Comparison of ENCODE assay signal across 11 cellular contexts in genomic region chr3:146163584-146163983, GRCh38. TPM values are rescaled to one million over a fixed set of nuclear protein-coding genes. Genes with fewer than 3 reads are reported as not detected.
DNase-seq lines count a peak whose midpoint lies in the region; TF ChIP-seq lines count a peak whose summit lies in the region.
"Had no signal": no experiment of that assay in that cellular context is flagged by ENCODE, and none has a peak within 500 bp of the region (broad histone marks: within the 10 kb centered on the region; RNA-seq: fewer than 3 reads in every experiment).

No MANE protein-coding gene starts in this region.

- H3K27me3 ChIP-seq in brain microvascular endothelial cell (replicated peaks) (no peaks in the 10 kb centered on the region), liver (ENCODE audit: control insufficient read depth in 4 of 4, insufficient read depth in 4 of 4, low read length in 3 of 4) (no peaks in the 10 kb centered on the region), mesendoderm (ENCODE audit: insufficient read depth, low read length, poor library complexity) (no peaks in the 10 kb centered on the region)
- H3K27me3 ChIP-seq: BLaER1 treated with 17β-estradiol and CSF1 and Interleukin-3, amounts not matched to agents 10 nM and 100 nM had no signal

- H3K23ac ChIP-seq in mesendoderm (ENCODE audit: low read length) = no peak overlapping the region

- TF ChIP-seq CTCF in brain microvascular endothelial cell (IDR thresholded peaks at IDR 0.05; ENCODE audit: low read depth, low read length, missing control alignments) (no peak), liver (IDR thresholded peaks at IDR 0.05; ENCODE audit: low read depth, low read length, missing input control) (peak; percentile 68)

- H4K8ac ChIP-seq in mesendoderm (ENCODE audit: low read depth, low read length) = no peak overlapping the region

- 54% methylated on average over 2 of the region's 2 CpGs for WGBS in liver
- WGBS in mesendoderm (ENCODE audit: extremely low coverage, insufficient coverage, low lambda C conversion rate) = no CpG with 5 or more reads among the region's 2 CpGs

- H2AK5ac ChIP-seq in mesendoderm (ENCODE audit: low read length) = no peak overlapping the region

- H4K5ac ChIP-seq in mesendoderm (ENCODE audit: low read length) = no peak overlapping the region

- H2BK15ac ChIP-seq in mesendoderm (replicated peaks; ENCODE audit: low read depth) = no peak overlapping the region

- H3K9me3 ChIP-seq in liver (ENCODE audit: control insufficient read depth in 4 of 4, low read length in 3 of 4) = no peaks in the 10 kb centered on the region
- H3K9me3 ChIP-seq: heart right ventricle had no signal

- no peaks in the 10 kb centered on the region for H3K79me1 ChIP-seq in mesendoderm (ENCODE audit: low read length)

- H3K4me3 ChIP-seq in brain microvascular endothelial cell (ENCODE audit: low read depth, low read length) = no peak overlapping the region
- no peak overlapping the region for H3K4me3 ChIP-seq in liver (ENCODE audit: low read depth in 1 of 3, low read length in 3 of 3)
- H3K4me3 ChIP-seq in mesendoderm (ENCODE audit: low read length) = no peak overlapping the region
- H3K4me3 ChIP-seq: BLaER1 treated with 17β-estradiol and CSF1 and Interleukin-3, amounts not matched to agents 10 nM and 100 nM; heart right ventricle had no signal

- peaks cover 7% of the 10 kb centered on the region for H3K79me2 ChIP-seq in mesendoderm (ENCODE audit: control insufficient read depth, insufficient read depth, low read length)

- no peak overlapping the region for H2BK120ac ChIP-seq in mesendoderm (ENCODE audit: low read depth, low read length)

- H3K4me2 ChIP-seq in mesendoderm (ENCODE audit: low read length) = no peak overlapping the region
- H3K4me2 ChIP-seq: BLaER1 treated with 17β-estradiol and CSF1 and Interleukin-3, amounts not matched to agents 10 nM and 100 nM had no signal

- DNase-seq in 8988T (peak; percentile 27), HT1080 (ENCODE audit: low read depth) (peak; percentile 91), brain microvascular endothelial cell (peak; percentile 66), SK-N-DZ (ENCODE audit: low spot score) (no peak), mesendoderm (no peak)
- DNase-seq in activated effector memory CD4-positive, alpha-beta T cell treated with anti-CD3 and anti-CD28 coated beads, Interleukin-2, amount 50 U/mL, for 16 hours = no peak
- DNase-seq in stimulated activated CD4-positive, alpha-beta T cell treated with anti-CD3 and anti-CD28 coated beads, Interleukin-12 subunit alpha, Interleukin-12 subunit beta, amount 100 ng/mL, for 4 hours = no peak
- DNase-seq: heart right ventricle, nucleus accumbens had no signal

- H2BK5ac ChIP-seq in mesendoderm (ENCODE audit: low read length) = no peak overlapping the region

- H3K9ac ChIP-seq in liver (ENCODE audit: low read depth in 1 of 2, low read length in 2 of 2) = no peak overlapping the region
- no peak overlapping the region for H3K9ac ChIP-seq in mesendoderm (ENCODE audit: low read length)
- H3K9ac ChIP-seq: BLaER1 treated with 17β-estradiol and CSF1 and Interleukin-3, amounts not matched to agents 10 nM and 100 nM had no signal

- H3K4ac ChIP-seq in mesendoderm (ENCODE audit: low read depth, low read length) = no peak overlapping the region

- H3K56ac ChIP-seq in mesendoderm (ENCODE audit: low read length) = no peak overlapping the region

- TF ChIP-seq RAD21 in liver (IDR thresholded peaks at IDR 0.05) = peak; percentile 47 to 65

- H3K27ac ChIP-seq in brain microvascular endothelial cell = peak overlapping the region; percentile 91
- peak overlapping the region; percentile 75 to 97 for H3K27ac ChIP-seq in liver (ENCODE audit: low read depth in 1 of 2, low read length in 2 of 2)
- H3K27ac ChIP-seq in mesendoderm (ENCODE audit: low read depth, low read length) = no peak overlapping the region
- H3K27ac ChIP-seq: BLaER1 treated with 17β-estradiol and CSF1 and Interleukin-3, amounts not matched to agents 10 nM and 100 nM had no signal

- no peak overlapping the region for H3K18ac ChIP-seq in mesendoderm (ENCODE audit: low read length)

- H3K4me1 ChIP-seq in liver (ENCODE audit: control insufficient read depth in 4 of 4, insufficient read depth in 4 of 4, low read length in 3 of 4) (peaks cover 3 to 54% (median 13%) of the 10 kb centered on the region in 4 donors), mesendoderm (ENCODE audit: control insufficient read depth, low read depth, low read length) (peaks cover 2% of the 10 kb centered on the region)
- H3K4me1 ChIP-seq: BLaER1 treated with 17β-estradiol and CSF1 and Interleukin-3, amounts not matched to agents 10 nM and 100 nM had no signal

- H3K36me3 ChIP-seq in brain microvascular endothelial cell (replicated peaks) (no peaks in the 10 kb centered on the region), liver (ENCODE audit: control insufficient read depth in 4 of 4, insufficient read depth in 3 of 4, low read depth in 1 of 4, low read length in 3 of 4) (no peaks in the 10 kb centered on the region), mesendoderm (ENCODE audit: control insufficient read depth, insufficient read depth, low read length) (no peaks in the 10 kb centered on the region)
- H3K36me3 ChIP-seq: BLaER1 treated with 17β-estradiol and CSF1 and Interleukin-3, amounts not matched to agents 10 nM and 100 nM; heart right ventricle had no signal

- in situ Hi-C loops in brain microvascular endothelial cell (cut with HindIII; ENCODE audit: low pct_ligation_motif_present, low sequenced_read_pairs) = no loop called here

TF ChIP-seq in liver, 16 proteins besides CTCF, POLR2A, EP300 and RAD21 (continues in another document):
- TF ChIP-seq ZBTB33 (IDR thresholded peaks at IDR 0.05) (peak; percentile 47), NR2F2 (IDR thresholded peaks at IDR 0.05) (no peak), MAX (IDR thresholded peaks at IDR 0.05) (peak; percentile 60), GABPA (IDR thresholded peaks at IDR 0.05 in 1 of 2, conservative IDR thresholded peaks at IDR 0.05 in 1 of 2) (no peak), SP1 (IDR thresholded peaks at IDR 0.05) (peak; percentile 53), TAF1 (conservative IDR thresholded peaks at IDR 0.05) (no peak), YY1 (IDR thresholded peaks at IDR 0.05) (peak; percentile 50), REST (IDR thresholded peaks at IDR 0.05) (peak; percentile 19), FOXA1 (IDR thresholded peaks at IDR 0.05) (no peak), JUND (IDR thresholded peaks at IDR 0.05) (peak; percentile 21 to 60), HNF4G (IDR thresholded peaks at IDR 0.05) (no peak), RXRA (IDR thresholded peaks at IDR 0.05) (peak in 1 of 2 donors; percentile 41), ATF3 (IDR thresholded peaks at IDR 0.05) (peak; percentile 55)

RNA-seq across cellular contexts. Expression of gene PLOD2, which starts 2.6 kb away (rescaled TPM):
- total RNA-seq in HT1080 (2014; rRNA removed; shearing (Covaris generic)) = 65.1 and 74.7 TPM in 2 replicates
- 200 and 267 TPM in 2 replicates for polyA plus RNA-seq in HT1080 (2015; cell fraction: cytosol; rRNA removed)
- polyA plus RNA-seq in HT1080 (2015; cell fraction: nucleus; rRNA removed) = 515 and 548 TPM in 2 replicates
- 10 to 100 TPM; 27.2 to 57.0 TPM for total RNA-seq in liver
- polyA plus RNA-seq in liver = 10 to 100 TPM; 18.6 to 21.4 TPM
- 17.1 and 19.6 TPM in 2 replicates for polyA plus RNA-seq in SK-N-DZ (2014; cell fraction: cytosol; rRNA removed)
- polyA plus RNA-seq in SK-N-DZ (2014; cell fraction: nucleus; rRNA removed) = 35.8 and 50.0 TPM in 2 replicates
- polyA plus RNA-seq in mesendoderm (2013, experiment 1 of 2) = 29.3 TPM
- 28.9 TPM for polyA plus RNA-seq in mesendoderm (2013, experiment 2 of 2)

Comparison
In these comparisons a context has a peak if more than half of its experiments do, and no peak if none do; other contexts are left out.
1. DNase-seq: peak in 8988T (single experiment), HT1080 (single experiment) and brain microvascular endothelial cell (single experiment); none in SK-N-DZ (single experiment), activated effector memory CD4-positive, alpha-beta T cell treated with anti-CD3 and anti-CD28 coated beads, Interleukin-2, amount 50 U/mL, for 16 hours (single experiment), stimulated activated CD4-positive, alpha-beta T cell treated with anti-CD3 and anti-CD28 coated beads, Interleukin-12 subunit alpha, Interleukin-12 subunit beta, amount 100 ng/mL, for 4 hours (single experiment) and mesendoderm (single experiment).